Comparison of ENCODE assay signal across 8 cellular contexts in genomic region chr13:71320452-71320851, GRCh38.
A peak's percentile ranks its signal among the peaks of the same experiment; 100 is the strongest.
DNase-seq lines count a peak whose midpoint lies in the region; ATAC-seq and TF ChIP-seq lines count a peak whose summit lies in the region.

No MANE protein-coding gene starts in this region.

- no peaks in the 10 kb centered on the region for H3K36me3 ChIP-seq in cardiac muscle cell

- H3K4me1 ChIP-seq in cardiac muscle cell (ENCODE audit: low read depth): no peaks in the 10 kb centered on the region

- TF ChIP-seq CTCF in cardiac muscle cell (IDR thresholded peaks at IDR 0.05; ENCODE audit: low read depth, low read length): peak; percentile 56

- ATAC-seq in left ventricle myocardium superior (no peak), GM21367 (IDR thresholded peaks at IDR 0.05; ENCODE audit: unreplicated experiment) (no peak), HG02870 (IDR thresholded peaks at IDR 0.05; ENCODE audit: unreplicated experiment) (no peak)

- no peak overlapping the region for H3K27ac ChIP-seq in cardiac muscle cell

- H3K27me3 ChIP-seq in cardiac muscle cell: no peaks in the 10 kb centered on the region

- H3K4me3 ChIP-seq in cardiac muscle cell: no peak overlapping the region

- peak; percentile 18 to 53 for DNase-seq in cardiac muscle cell (ENCODE audit: low read depth in 1 of 2, low spot score in 1 of 2)
- no peak for DNase-seq in left ventricle myocardium superior
- peak; percentile 2 for DNase-seq in NCI-H460 (ENCODE audit: extremely low read depth, low read depth)
- DNase-seq in dermis blood vessel endothelial cell: peak; percentile 62
- DNase-seq in HPDE6-E6E7 (ENCODE audit: extremely low spot score): no peak
- no peak for DNase-seq in NCI-H2227 (lab: John Stamatoyannopoulos, UW; ENCODE audit: unreplicated experiment)

- no peaks in the 10 kb centered on the region for H3K9me3 ChIP-seq in cardiac muscle cell (ENCODE audit: low read depth)

- intact Hi-C loops in left ventricle myocardium superior (cut with micrococcal nuclease): no loop called here

Comparison
In these comparisons a context has a peak if more than half of its experiments do, and no peak if none do; other contexts are left out.
1. DNase-seq: peak in cardiac muscle cell (2 of 2), NCI-H460 (single experiment) and dermis blood vessel endothelial cell (single experiment); none in left ventricle myocardium superior (single experiment), HPDE6-E6E7 (single experiment) and NCI-H2227 (single experiment).